In the genomic region with DNA sequence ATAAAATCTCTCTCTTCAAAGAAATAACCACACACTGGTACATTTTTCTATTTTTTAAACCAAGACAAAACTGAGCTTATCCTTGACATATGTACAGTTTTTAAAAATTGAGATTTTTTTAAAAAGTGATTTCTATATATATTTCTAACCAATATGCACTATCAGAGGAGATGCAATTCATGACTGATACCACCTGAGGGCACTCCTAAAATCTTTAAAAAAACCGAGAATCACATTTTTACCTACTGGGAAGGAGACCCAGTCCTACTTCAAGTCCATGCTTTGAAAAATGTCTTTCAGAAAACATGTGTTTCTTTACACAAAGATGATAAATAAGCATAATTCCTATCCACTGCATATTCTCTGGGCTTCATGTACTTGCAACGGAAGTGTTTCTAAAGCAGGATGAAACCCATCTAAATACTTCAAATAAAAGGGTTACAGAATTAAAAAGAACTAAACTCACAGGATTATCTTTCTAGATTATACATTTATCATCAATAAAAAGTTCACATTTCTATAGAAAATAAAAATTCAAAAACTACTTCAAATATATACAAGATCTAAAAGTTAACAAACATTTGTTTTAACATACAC, we compare ENCODE assay signal across 8 cellular contexts.
DNase-seq lines count a peak whose midpoint lies in the region; TF ChIP-seq lines count a peak whose summit lies in the region.

No MANE protein-coding gene starts in this region.

- TF ChIP-seq POLR2A in prostate gland (IDR thresholded peaks at IDR 0.05) (no peak), lower leg skin (IDR thresholded peaks at IDR 0.05) (no peak)

- H3K4me3 ChIP-seq in cardiac muscle cell: no peak overlapping the region
- no peak overlapping the region for H3K4me3 ChIP-seq in prostate gland
- H3K4me3 ChIP-seq in lower leg skin (ENCODE audit: low read depth, poor library complexity, severe bottlenecking): no peak overlapping the region

- intact Hi-C loops in cardiac septum (cut with DNase I): loop anchor here (1.0 to 5.0 kb wide), 2 partner anchors 98 to 218 kb away; partner anchors contain the start of gene ENAH
- intact Hi-C loops in prostate gland (cut with DNase I): loop anchor here (5.0 to 10.0 kb wide), 2 partner anchors 218 to 290 kb away; no protein-coding TSS in a partner anchor
- intact Hi-C loops in lower leg skin (cut with DNase I; ENCODE audit: low total_unique reads): no loop called here

- no peak overlapping the region for H3K27ac ChIP-seq in cardiac muscle cell
- H3K27ac ChIP-seq in prostate gland: no peak overlapping the region

- 37% methylated on average over 2 of the region's 2 CpGs for WGBS in prostate gland
- WGBS in lower leg skin, 2 donors: 44 to 48% methylated on average over 2 of the region's 2 CpGs

- peak in 1 of 2 donors; percentile 49 for DNase-seq in cardiac muscle cell (ENCODE audit: low read depth in 1 of 2, low spot score in 1 of 2)
- no peak for DNase-seq in cardiac septum (ENCODE audit: low spot score)
- peak; percentile 65 for DNase-seq in OCI-M1 (lab: John Stamatoyannopoulos, UW)
- peak; percentile 11 for DNase-seq in fibroblast of gingiva (ENCODE audit: low read depth)
- DNase-seq in prostate gland (ENCODE audit: low spot score): no peak
- no peak for DNase-seq in lower leg skin (ENCODE audit: low spot score in 2 of 2)
- no peak for DNase-seq in activated effector memory CD4-positive, alpha-beta T cell treated with anti-CD3 and anti-CD28 coated beads, Interleukin-2, amount 50 U/mL, for 16 hours
- no peak for DNase-seq in stimulated activated CD4-positive, alpha-beta T cell treated with anti-CD3 and anti-CD28 coated beads, Interleukin-4, amount 100 ng/mL, for 1 hour

- peak; percentile 56 for TF ChIP-seq CTCF in cardiac muscle cell (IDR thresholded peaks at IDR 0.05; ENCODE audit: low read depth, low read length)
- TF ChIP-seq CTCF in prostate gland (IDR thresholded peaks at IDR 0.05): peak in 3 of 4 experiments; percentile 29 to 60 (median 56)
- TF ChIP-seq CTCF in lower leg skin (IDR thresholded peaks at IDR 0.05): no peak

- H3K27me3 ChIP-seq in cardiac muscle cell (no peaks in the 10 kb centered on the region), prostate gland (replicated peaks; ENCODE audit: insufficient read depth) (no peaks in the 10 kb centered on the region)

- H3K36me3 ChIP-seq in cardiac muscle cell (no peaks in the 10 kb centered on the region), prostate gland (no peaks in the 10 kb centered on the region)

- H3K9me3 ChIP-seq in cardiac muscle cell (ENCODE audit: low read depth) (no peaks in the 10 kb centered on the region), prostate gland (no peaks in the 10 kb centered on the region)

- H3K4me1 ChIP-seq in cardiac muscle cell (ENCODE audit: low read depth): peaks cover 19% of the 10 kb centered on the region
- H3K4me1 ChIP-seq in prostate gland (replicated peaks): no peaks in the 10 kb centered on the region

Comparison
In these comparisons a context has a peak if more than half of its experiments do, and no peak if none do; other contexts are left out.
1. DNase-seq: peak in OCI-M1 (single experiment) and fibroblast of gingiva (single experiment); none in cardiac septum (single experiment), prostate gland (single experiment), lower leg skin (0 of 2), activated effector memory CD4-positive, alpha-beta T cell treated with anti-CD3 and anti-CD28 coated beads, Interleukin-2, amount 50 U/mL, for 16 hours (single experiment) and stimulated activated CD4-positive, alpha-beta T cell treated with anti-CD3 and anti-CD28 coated beads, Interleukin-4, amount 100 ng/mL, for 1 hour (single experiment).
2. CTCF ChIP-seq: peak in cardiac muscle cell (single experiment) and prostate gland (3 of 4); none in lower leg skin (0 of 3).